Comparison of ENCODE assay signal across 14 cellular contexts in the genomic region with DNA sequence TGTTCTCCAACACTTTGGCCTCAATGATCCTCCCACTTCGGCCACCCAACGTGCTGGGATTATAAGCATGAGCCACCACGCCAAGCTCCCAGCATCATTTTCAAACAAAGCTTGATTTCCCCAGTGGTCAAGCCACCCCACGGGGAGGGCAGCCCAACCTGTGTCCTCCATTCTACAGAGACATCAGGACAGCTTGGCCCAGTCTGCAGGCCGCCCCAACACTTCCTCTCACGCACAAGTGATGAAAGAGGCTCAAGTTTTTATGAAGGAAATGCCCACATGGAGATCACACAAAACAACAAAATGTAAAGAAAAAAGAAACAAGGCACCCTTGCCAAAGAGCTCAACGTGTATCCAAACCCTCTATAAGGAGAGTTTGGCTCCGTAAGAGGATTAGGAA.
DNase-seq lines count a peak whose midpoint lies in the region; ATAC-seq and TF ChIP-seq lines count a peak whose summit lies in the region.
"Had no signal": no experiment of that assay in that cellular context is flagged by ENCODE, and none has a peak within 500 bp of the region (broad histone marks: within the 10 kb centered on the region; RNA-seq: fewer than 3 reads in every experiment).

No MANE protein-coding gene starts in this region.

- POLR2A ChIA-PET in CD8-positive, alpha-beta memory T cell (lab: Charles Lee), result interaction anchor here (0.7 kb wide), 1 partner anchor 61 kb away, joined by 3 read pairs; no protein-coding TSS in a partner anchor

- TF ChIP-seq CTCF in CD14-positive monocyte (IDR thresholded peaks at IDR 0.05) (no peak), nephron progenitor cell (IDR thresholded peaks at IDR 0.05) (no peak)

- H3K4me1 Mint-ChIP-seq in CD14-positive monocyte (peaks cover 60% of the 10 kb centered on the region), nephron progenitor cell (peaks cover 76% of the 10 kb centered on the region)
- H3K4me1 Mint-ChIP-seq in CD8-positive, alpha-beta memory T cell, result peaks cover 57 to 73% (median 60%) of the 10 kb centered on the region in 3 donors
- peaks cover 68% of the 10 kb centered on the region for H3K4me1 Mint-ChIP-seq in central memory CD8-positive, alpha-beta T cell

- H3K27me3 Mint-ChIP-seq in CD14-positive monocyte (ENCODE audit: low read depth in 3 of 3), result peaks cover 0 to 2% (median 0%) of the 10 kb centered on the region in 3 donors
- H3K27me3 Mint-ChIP-seq in CD8-positive, alpha-beta memory T cell, result no peaks in the 10 kb centered on the region
- H3K27me3 Mint-ChIP-seq in central memory CD8-positive, alpha-beta T cell, result no peaks in the 10 kb centered on the region
- H3K27me3 Mint-ChIP-seq in nephron progenitor cell (ENCODE audit: low read depth, poor library complexity), result peaks cover 10% of the 10 kb centered on the region
- H3K27me3 Mint-ChIP-seq: B cell had no signal

- H3K27ac ChIP-seq in CD8-positive, alpha-beta memory T cell (ENCODE audit: low read depth, low read length), result no peak overlapping the region

- peaks cover 61% of the 10 kb centered on the region for H3K4me1 ChIP-seq in CD8-positive, alpha-beta memory T cell (ENCODE audit: insufficient read depth, low read length)

- H3K27me3 ChIP-seq in CD8-positive, alpha-beta memory T cell (ENCODE audit: insufficient read depth, low read length, poor library complexity, severe bottlenecking), result no peaks in the 10 kb centered on the region

- DNase-seq in CD14-positive monocyte (ENCODE audit: low spot score), result no peak
- no peak for DNase-seq in CD8-positive, alpha-beta memory T cell
- no peak for DNase-seq in central memory CD8-positive, alpha-beta T cell (ENCODE audit: low spot score in 2 of 2)
- no peak for DNase-seq in nephron progenitor cell
- no peak for DNase-seq in NCI-H146 (lab: John Stamatoyannopoulos, UW)
- no peak for DNase-seq in GM19238 (ENCODE audit: insufficient read length, low spot score)
- DNase-seq: activated CD4-positive, alpha-beta T cell treated with anti-CD3 and anti-CD28 coated beads for 4 hours; activated effector memory CD4-positive, alpha-beta T cell treated with Interleukin-2 at 50 U/mL for 16 hours; DMS79; hippocampal formation; left cardiac atrium; NCI-H1417 had no signal

- CTCF ChIA-PET in CD8-positive, alpha-beta memory T cell (lab: Charles Lee), result interaction anchor here (1.5 to 2.3 kb wide), 2 partner anchors 11 to 39 kb away, joined by 3 to 16 read pairs; no protein-coding TSS in a partner anchor

- H3K36me3 Mint-ChIP-seq in CD14-positive monocyte, result peaks cover 26 to 42% of the 10 kb centered on the region in 2 donors
- H3K36me3 Mint-ChIP-seq in CD8-positive, alpha-beta memory T cell, result peaks cover 0 to 14% (median 5%) of the 10 kb centered on the region in 3 donors
- peaks cover 1% of the 10 kb centered on the region for H3K36me3 Mint-ChIP-seq in central memory CD8-positive, alpha-beta T cell (ENCODE audit: insufficient read depth)
- H3K36me3 Mint-ChIP-seq in nephron progenitor cell (ENCODE audit: low read depth), result no peaks in the 10 kb centered on the region

- intact Hi-C loops in CD14-positive monocyte (cut with micrococcal nuclease), result loop anchor here in 1 of 2 donors (5.0 kb wide), 1 partner anchor 36 kb away; no protein-coding TSS in a partner anchor

- H3K27ac Mint-ChIP-seq in CD14-positive monocyte, result peak overlapping the region; percentile 75 to 98 (median 90)
- H3K27ac Mint-ChIP-seq in CD8-positive, alpha-beta memory T cell, result peak overlapping the region; percentile 47 to 99 (median 87)
- H3K27ac Mint-ChIP-seq in central memory CD8-positive, alpha-beta T cell (ENCODE audit: low read depth), result peak overlapping the region; percentile 81
- H3K27ac Mint-ChIP-seq in nephron progenitor cell, result peak overlapping the region; percentile 2
- H3K27ac Mint-ChIP-seq: B cell had no signal

- H3K36me3 ChIP-seq in CD8-positive, alpha-beta memory T cell (ENCODE audit: insufficient read depth, low read length), result no peaks in the 10 kb centered on the region

- H3K9me3 Mint-ChIP-seq in CD14-positive monocyte (peaks cover 0 to 2% (median 0%) of the 10 kb centered on the region in 7 donors), nephron progenitor cell (no peaks in the 10 kb centered on the region)
- H3K9me3 Mint-ChIP-seq in CD8-positive, alpha-beta memory T cell, result no peaks in the 10 kb centered on the region
- H3K9me3 Mint-ChIP-seq in central memory CD8-positive, alpha-beta T cell, result no peaks in the 10 kb centered on the region

- no peaks in the 10 kb centered on the region for H3K9me3 ChIP-seq in CD8-positive, alpha-beta memory T cell (ENCODE audit: low read length)

- no peak for ATAC-seq in central memory CD8-positive, alpha-beta T cell (replicated peaks; ENCODE audit: extremely low read depth, poor library complexity, severe bottlenecking)
- ATAC-seq in GM21447 (IDR thresholded peaks at IDR 0.05; ENCODE audit: unreplicated experiment), result no peak

- H3K4me3 Mint-ChIP-seq in CD14-positive monocyte (no peak overlapping the region), nephron progenitor cell (no peak overlapping the region)
- peak overlapping the region in 5 of 7 donors; percentile 23 to 69 (median 52) for H3K4me3 Mint-ChIP-seq in CD8-positive, alpha-beta memory T cell
- peak overlapping the region; percentile 25 for H3K4me3 Mint-ChIP-seq in central memory CD8-positive, alpha-beta T cell
- H3K4me3 Mint-ChIP-seq: B cell had no signal

- H3K4me3 ChIP-seq in CD8-positive, alpha-beta memory T cell (ENCODE audit: low read length), result no peak overlapping the region

Comparison
In these comparisons a context has a peak if more than half of its experiments do, and no peak if none do; other contexts are left out.
1. H3K27ac Mint-ChIP-seq: peak in every context shown above with its lines; median percentile 90 in CD14-positive monocyte; 87 in CD8-positive, alpha-beta memory T cell; 81 in central memory CD8-positive, alpha-beta T cell; 2 in nephron progenitor cell.
2. H3K4me3 Mint-ChIP-seq: peak in CD8-positive, alpha-beta memory T cell (5 of 7) and central memory CD8-positive, alpha-beta T cell (single experiment); none in CD14-positive monocyte (0 of 2) and nephron progenitor cell (single experiment).